30 cellular contexts compared by ENCODE assay signal in the genomic region with DNA sequence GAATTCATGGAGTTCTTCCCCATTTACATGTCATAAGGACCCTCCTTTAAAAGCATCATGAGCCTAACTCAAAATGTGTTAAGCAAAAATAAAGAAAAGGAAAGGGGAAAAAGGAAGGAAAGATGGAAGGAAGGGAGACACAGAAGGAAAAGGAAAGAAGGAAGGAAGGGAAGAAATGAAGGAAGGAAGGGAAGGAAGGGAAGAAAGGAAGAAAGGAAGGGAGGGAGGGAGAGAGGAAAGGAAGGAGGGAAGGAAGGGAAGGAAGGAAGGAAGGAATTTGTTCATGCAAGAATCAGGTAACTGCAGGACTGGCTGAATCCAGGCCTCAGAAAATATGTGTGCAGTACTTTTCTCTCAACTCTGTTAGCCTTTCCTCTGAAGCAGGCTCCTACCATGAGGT. TPM values are rescaled to one million over a fixed set of nuclear protein-coding genes. Genes with fewer than 3 reads are reported as not detected.
"Had no signal": no experiment of that assay in that cellular context is flagged by ENCODE, and none has a peak within 500 bp of the region (broad histone marks: within the 10 kb centered on the region; RNA-seq: fewer than 3 reads in every experiment).

No MANE protein-coding gene starts in this region.

- H3K36me3 Mint-ChIP-seq: activated naive CD4-positive, alpha-beta T cell treated with anti-CD3 and anti-CD28 coated beads, Interleukin-2, amount 10 ng/mL, durations not matched to agents 7 days and 5 days; activated naive CD4-positive, alpha-beta T cell treated with anti-CD3 and anti-CD28 coated beads, Interleukin-2, amount 50 U/mL, for 72 hours; activated naive CD8-positive, alpha-beta T cell treated with anti-CD3 and anti-CD28 coated beads, Interleukin-2, amount 10 ng/mL, durations not matched to agents 7 days and 5 days; brain; WTC11 had no signal

- H3K4me1 ChIP-seq: ascending aorta, breast epithelium, colonic mucosa, foreskin keratinocyte had no signal

- H3K27ac Mint-ChIP-seq: activated CD4-positive, alpha-beta memory T cell treated with anti-CD3 and anti-CD28 coated beads, Interleukin-2, amount 10 ng/mL, durations not matched to agents 7 days and 5 days; activated CD4-positive, alpha-beta T cell treated with anti-CD3 and anti-CD28 coated beads, Interleukin-2, amount 10 ng/mL, durations not matched to agents 7 days and 5 days; activated naive CD4-positive, alpha-beta T cell treated with anti-CD3 and anti-CD28 coated beads, Interleukin-2, amount 10 ng/mL, durations not matched to agents 7 days and 5 days; activated naive CD4-positive, alpha-beta T cell treated with anti-CD3 and anti-CD28 coated beads, Interleukin-2, amount 50 U/mL, for 72 hours; activated naive CD8-positive, alpha-beta T cell treated with anti-CD3 and anti-CD28 coated beads, Interleukin-2, amount 10 ng/mL, durations not matched to agents 7 days and 5 days; activated T-cell treated with anti-CD3 and anti-CD28 coated beads, Interleukin-2, amount 50 U/mL, for 24 hours; activated T-cell treated with anti-CD3 and anti-CD28 coated beads, Interleukin-2, amount 50 U/mL, for 72 hours; endodermal cell; WTC11 had no signal

- H3K36me3 ChIP-seq: ascending aorta, breast epithelium, cardiac muscle cell, colonic mucosa, esophagus muscularis mucosa, gastrocnemius medialis, heart left ventricle had no signal

- H3K27me3 ChIP-seq: ascending aorta, breast epithelium, cardiac muscle cell, colonic mucosa, esophagus muscularis mucosa, gastrocnemius medialis had no signal

- H3K4me3 ChIP-seq: ascending aorta, breast epithelium, cardiac muscle cell, colonic mucosa, dorsolateral prefrontal cortex, esophagus muscularis mucosa, gastrocnemius medialis, heart left ventricle had no signal

- H3K4me1 Mint-ChIP-seq: activated CD4-positive, alpha-beta memory T cell treated with anti-CD3 and anti-CD28 coated beads, Interleukin-2, amount 10 ng/mL, durations not matched to agents 7 days and 5 days; activated CD4-positive, alpha-beta T cell treated with anti-CD3 and anti-CD28 coated beads, Interleukin-2, amount 10 ng/mL, durations not matched to agents 7 days and 5 days; activated naive CD4-positive, alpha-beta T cell treated with anti-CD3 and anti-CD28 coated beads, Interleukin-2, amount 10 ng/mL, durations not matched to agents 7 days and 5 days had no signal

- H3K9me3 ChIP-seq: ascending aorta, breast epithelium, colonic mucosa, esophagus muscularis mucosa, gastrocnemius medialis, heart left ventricle had no signal

- H3K27ac ChIP-seq: ascending aorta, breast epithelium, cardiac muscle cell, colonic mucosa, dorsolateral prefrontal cortex, esophagus muscularis mucosa, foreskin keratinocyte, gastrocnemius medialis, heart left ventricle, VCaP had no signal

- H3K4me3 Mint-ChIP-seq: activated CD4-positive, alpha-beta memory T cell treated with anti-CD3 and anti-CD28 coated beads, Interleukin-2, amount 10 ng/mL, durations not matched to agents 7 days and 5 days; activated CD4-positive, alpha-beta T cell treated with anti-CD3 and anti-CD28 coated beads, Interleukin-2, amount 10 ng/mL, durations not matched to agents 7 days and 5 days; activated naive CD4-positive, alpha-beta T cell treated with anti-CD3 and anti-CD28 coated beads, Interleukin-2, amount 10 ng/mL, durations not matched to agents 7 days and 5 days; activated naive CD8-positive, alpha-beta T cell treated with anti-CD3 and anti-CD28 coated beads, Interleukin-2, amount 10 ng/mL, durations not matched to agents 7 days and 5 days; activated T-cell treated with anti-CD3 and anti-CD28 coated beads, Interleukin-2, amount 50 U/mL, for 24 hours; activated T-cell treated with anti-CD3 and anti-CD28 coated beads, Interleukin-2, amount 50 U/mL, for 72 hours; brain; endodermal cell; WTC11 had no signal

- ATAC-seq: gastrocnemius medialis, heart left ventricle had no signal

- H3K9me3 Mint-ChIP-seq: activated CD4-positive, alpha-beta memory T cell treated with anti-CD3 and anti-CD28 coated beads, Interleukin-2, amount 10 ng/mL, durations not matched to agents 7 days and 5 days; activated CD4-positive, alpha-beta T cell treated with anti-CD3 and anti-CD28 coated beads, Interleukin-2, amount 10 ng/mL, durations not matched to agents 7 days and 5 days; activated naive CD4-positive, alpha-beta T cell treated with anti-CD3 and anti-CD28 coated beads, Interleukin-2, amount 10 ng/mL, durations not matched to agents 7 days and 5 days; activated naive CD4-positive, alpha-beta T cell treated with anti-CD3 and anti-CD28 coated beads, Interleukin-2, amount 50 U/mL, for 72 hours; activated naive CD8-positive, alpha-beta T cell treated with anti-CD3 and anti-CD28 coated beads, Interleukin-2, amount 10 ng/mL, durations not matched to agents 7 days and 5 days; activated T-cell treated with anti-CD3 and anti-CD28 coated beads, Interleukin-2, amount 50 U/mL, for 24 hours; activated T-cell treated with anti-CD3 and anti-CD28 coated beads, Interleukin-2, amount 50 U/mL, for 72 hours; endodermal cell; WTC11 had no signal

- DNase-seq: activated CD4-positive, alpha-beta T cell treated with anti-CD3 and anti-CD28 coated beads for 1 hour; activated CD4-positive, alpha-beta T cell treated with anti-CD3 and anti-CD28 coated beads for 4 hours; activated CD4-positive, alpha-beta T cell treated with anti-CD3 and anti-CD28 coated beads, Interleukin-2, amount 10 ng/mL, durations not matched to agents 7 days and 5 days; activated CD4-positive, alpha-beta T cell treated with anti-CD3 and anti-CD28 coated beads, Interleukin-2, amount 50 U/mL, for 4 hours; activated naive CD4-positive, alpha-beta T cell; activated T-cell treated with anti-CD3 and anti-CD28 coated beads for 4 hours; central memory CD4-positive, alpha-beta T cell; cerebellar nuclear complex; dorsolateral prefrontal cortex; effector memory CD4-positive, alpha-beta T cell; foreskin keratinocyte; gastrocnemius medialis; heart left ventricle; T-helper 9 cell had no signal

RNA-seq across cellular contexts. Expression of gene KIAA2012, which starts 32.0 kb away (rescaled TPM):
- total RNA-seq: activated CD4-positive, alpha-beta memory T cell treated with anti-CD3 and anti-CD28 coated beads, Interleukin-2, amount 10 ng/mL, durations not matched to agents 7 days and 5 days; activated CD4-positive, alpha-beta T cell treated with anti-CD3 and anti-CD28 coated beads, Interleukin-2, amount 10 ng/mL, durations not matched to agents 7 days and 5 days; activated naive CD4-positive, alpha-beta T cell treated with anti-CD3 and anti-CD28 coated beads, Interleukin-2, amount 50 U/mL, for 72 hours; activated naive CD8-positive, alpha-beta T cell treated with anti-CD3 and anti-CD28 coated beads, Interleukin-2, amount 10 ng/mL, durations not matched to agents 7 days and 5 days; activated T-cell treated with anti-CD3 and anti-CD28 coated beads, Interleukin-2, amount 50 U/mL, for 72 hours; breast epithelium; cardiac muscle cell; colonic mucosa; foreskin keratinocyte; gastrocnemius medialis; T-helper 2 cell treated with Interferon-gamma antibody and Interleukin-4, amounts not matched to agents 100 ng/mL and 5 ng/mL, for 36 hours; WTC11 had no signal
- polyA plus RNA-seq: foreskin keratinocyte, heart left ventricle had no signal
